In the genomic region with DNA sequence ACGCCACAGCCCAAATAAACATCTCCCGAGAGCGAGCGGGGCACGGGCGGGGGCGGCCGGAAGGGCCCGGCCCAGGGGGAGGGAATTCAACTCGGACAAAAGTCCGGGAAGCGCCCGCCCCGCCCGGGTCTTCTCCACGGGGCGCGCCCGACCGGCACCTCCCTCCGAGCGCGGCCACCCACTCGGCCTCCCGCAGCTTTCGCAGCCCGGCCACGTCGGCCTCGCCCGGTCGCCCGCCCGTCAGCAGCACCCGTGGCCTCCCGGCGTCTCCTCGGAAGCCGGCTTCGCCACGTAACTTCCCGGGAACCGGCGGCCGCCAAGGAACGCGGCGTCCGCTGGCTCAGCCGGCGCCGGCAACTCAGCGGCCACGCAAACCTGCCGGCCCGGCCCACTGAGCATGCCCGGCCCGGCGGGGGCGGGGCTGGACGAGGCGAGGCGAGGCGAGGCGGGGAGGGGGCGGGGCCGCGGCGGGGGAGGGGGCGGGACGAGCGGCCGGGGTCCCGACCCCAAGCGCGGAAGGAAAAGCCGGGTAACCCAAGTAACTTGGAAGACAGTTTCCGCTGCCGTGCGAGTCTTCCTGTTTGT, we compare ENCODE assay signal across 1 cellular context.
A peak's percentile ranks its signal among the peaks of the same experiment; 100 is the strongest.
TF ChIP-seq lines count a peak whose summit lies in the region.

A gene (minus strand): TSS at position 369 of the 585 bp plus-strand sequence. CDS start 440 bp downstream, outside the sequence.

TF ChIP-seq in K562, 482 proteins besides CTCF, POLR2A, EP300 and RAD21 (continues in another document):
- TF ChIP-seq KDM5B (IDR thresholded peaks at IDR 0.05; ENCODE audit: insufficient replicate concordance, low read depth, low read length) = peak; percentile 96
- TF ChIP-seq ILF3 (IDR thresholded peaks at IDR 0.05; ENCODE audit: borderline replicate concordance) = peak; percentile 88; the same call in 1 of the 2 replicates
- TF ChIP-seq, protein P1, sequence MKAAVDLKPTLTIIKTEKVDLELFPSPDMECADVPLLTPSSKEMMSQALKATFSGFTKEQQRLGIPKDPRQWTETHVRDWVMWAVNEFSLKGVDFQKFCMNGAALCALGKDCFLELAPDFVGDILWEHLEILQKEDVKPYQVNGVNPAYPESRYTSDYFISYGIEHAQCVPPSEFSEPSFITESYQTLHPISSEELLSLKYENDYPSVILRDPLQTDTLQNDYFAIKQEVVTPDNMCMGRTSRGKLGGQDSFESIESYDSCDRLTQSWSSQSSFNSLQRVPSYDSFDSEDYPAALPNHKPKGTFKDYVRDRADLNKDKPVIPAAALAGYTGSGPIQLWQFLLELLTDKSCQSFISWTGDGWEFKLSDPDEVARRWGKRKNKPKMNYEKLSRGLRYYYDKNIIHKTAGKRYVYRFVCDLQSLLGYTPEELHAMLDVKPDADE (conservative IDR thresholded peaks at IDR 0.05; ENCODE audit: control insufficient read depth, low read depth, low read length) = 0 out of 2 replicates have a peak, but pooled peaks have one; percentile 12
- TF ChIP-seq NONO (IDR thresholded peaks at IDR 0.05; ENCODE audit: low read depth in 2 of 2, low read length in 1 of 2) = peak; percentile 23 to 96; a peak in 3 of 4 replicates
- TF ChIP-seq, protein P2, sequence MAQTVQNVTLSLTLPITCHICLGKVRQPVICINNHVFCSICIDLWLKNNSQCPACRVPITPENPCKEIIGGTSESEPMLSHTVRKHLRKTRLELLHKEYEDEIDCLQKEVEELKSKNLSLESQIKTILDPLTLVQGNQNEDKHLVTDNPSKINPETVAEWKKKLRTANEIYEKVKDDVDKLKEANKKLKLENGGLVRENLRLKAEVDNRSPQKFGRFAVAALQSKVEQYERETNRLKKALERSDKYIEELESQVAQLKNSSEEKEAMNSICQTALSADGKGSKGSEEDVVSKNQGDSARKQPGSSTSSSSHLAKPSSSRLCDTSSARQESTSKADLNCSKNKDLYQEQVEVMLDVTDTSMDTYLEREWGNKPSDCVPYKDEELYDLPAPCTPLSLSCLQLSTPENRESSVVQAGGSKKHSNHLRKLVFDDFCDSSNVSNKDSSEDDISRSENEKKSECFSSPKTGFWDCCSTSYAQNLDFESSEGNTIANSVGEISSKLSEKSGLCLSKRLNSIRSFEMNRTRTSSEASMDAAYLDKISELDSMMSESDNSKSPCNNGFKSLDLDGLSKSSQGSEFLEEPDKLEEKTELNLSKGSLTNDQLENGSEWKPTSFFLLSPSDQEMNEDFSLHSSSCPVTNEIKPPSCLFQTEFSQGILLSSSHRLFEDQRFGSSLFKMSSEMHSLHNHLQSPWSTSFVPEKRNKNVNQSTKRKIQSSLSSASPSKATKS (CRISPR knock-in tag; IDR thresholded peaks at IDR 0.05) = no peak
- 0 out of 2 replicates have a peak, but pooled peaks have one; percentile 31 for TF ChIP-seq ZNF263 (CRISPR knock-in tag; IDR thresholded peaks at IDR 0.05; ENCODE audit: borderline replicate concordance)
- no peak for TF ChIP-seq ZNF232 (CRISPR knock-in tag; IDR thresholded peaks at IDR 0.05)
- peak in 1 of 2 experiments; percentile 68; a peak in 1 of 4 replicates for TF ChIP-seq SIN3A (IDR thresholded peaks at IDR 0.05; ENCODE audit: borderline replicate concordance in 2 of 2, control insufficient read depth in 1 of 2, low read depth in 2 of 2, low read length in 2 of 2)
- peak; percentile 15; the same call in 1 of the 2 replicates for TF ChIP-seq ZBTB1 (CRISPR knock-in tag; IDR thresholded peaks at IDR 0.05; ENCODE audit: borderline replicate concordance, low read depth)
- no peak for TF ChIP-seq GTF2A2 (tag; IDR thresholded peaks at IDR 0.05)
- TF ChIP-seq TRIM28 (IDR thresholded peaks at IDR 0.05) = no peak; the same call in 1 of the 2 replicates
- TF ChIP-seq, protein P3, sequence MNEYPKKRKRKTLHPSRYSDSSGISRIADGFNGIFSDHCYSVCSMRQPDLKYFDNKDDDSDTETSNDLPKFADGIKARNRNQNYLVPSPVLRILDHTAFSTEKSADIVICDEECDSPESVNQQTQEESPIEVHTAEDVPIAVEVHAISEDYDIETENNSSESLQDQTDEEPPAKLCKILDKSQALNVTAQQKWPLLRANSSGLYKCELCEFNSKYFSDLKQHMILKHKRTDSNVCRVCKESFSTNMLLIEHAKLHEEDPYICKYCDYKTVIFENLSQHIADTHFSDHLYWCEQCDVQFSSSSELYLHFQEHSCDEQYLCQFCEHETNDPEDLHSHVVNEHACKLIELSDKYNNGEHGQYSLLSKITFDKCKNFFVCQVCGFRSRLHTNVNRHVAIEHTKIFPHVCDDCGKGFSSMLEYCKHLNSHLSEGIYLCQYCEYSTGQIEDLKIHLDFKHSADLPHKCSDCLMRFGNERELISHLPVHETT (CRISPR knock-in tag; conservative IDR thresholded peaks at IDR 0.05 in 1 of 2, IDR thresholded peaks at IDR 0.05 in 1 of 2) = peak in 1 of 2 experiments; percentile 67; a peak in 1 of 4 replicates
- TF ChIP-seq PHF8 (IDR thresholded peaks at IDR 0.05; ENCODE audit: borderline replicate concordance, low read length) = peak; percentile 80; the same call in 1 of the 2 replicates
- TF ChIP-seq POLR2AphosphoS5 (IDR thresholded peaks at IDR 0.05; ENCODE audit: control insufficient read depth, insufficient read depth, low read depth, low read length) = peak; percentile 73
- peak; percentile 21; the same call in 1 of the 2 replicates for TF ChIP-seq EP400 (IDR thresholded peaks at IDR 0.05)
- TF ChIP-seq COPS2 (conservative IDR thresholded peaks at IDR 0.05) = no peak
- TF ChIP-seq SUPT5H (IDR thresholded peaks at IDR 0.05) = peak; percentile 79
- TF ChIP-seq SRF (CRISPR knock-in tag; IDR thresholded peaks at IDR 0.05) = no peak
- TF ChIP-seq, protein P4, sequence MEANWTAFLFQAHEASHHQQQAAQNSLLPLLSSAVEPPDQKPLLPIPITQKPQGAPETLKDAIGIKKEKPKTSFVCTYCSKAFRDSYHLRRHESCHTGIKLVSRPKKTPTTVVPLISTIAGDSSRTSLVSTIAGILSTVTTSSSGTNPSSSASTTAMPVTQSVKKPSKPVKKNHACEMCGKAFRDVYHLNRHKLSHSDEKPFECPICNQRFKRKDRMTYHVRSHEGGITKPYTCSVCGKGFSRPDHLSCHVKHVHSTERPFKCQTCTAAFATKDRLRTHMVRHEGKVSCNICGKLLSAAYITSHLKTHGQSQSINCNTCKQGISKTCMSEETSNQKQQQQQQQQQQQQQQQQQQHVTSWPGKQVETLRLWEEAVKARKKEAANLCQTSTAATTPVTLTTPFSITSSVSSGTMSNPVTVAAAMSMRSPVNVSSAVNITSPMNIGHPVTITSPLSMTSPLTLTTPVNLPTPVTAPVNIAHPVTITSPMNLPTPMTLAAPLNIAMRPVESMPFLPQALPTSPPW (CRISPR knock-in tag; IDR thresholded peaks at IDR 0.05) = peak; percentile 65
- TF ChIP-seq RB1 (IDR thresholded peaks at IDR 0.05; ENCODE audit: low read depth) = peak; percentile 55; the same call in 1 of the 2 replicates
- TF ChIP-seq NR2C2 (CRISPR knock-in tag; IDR thresholded peaks at IDR 0.05) = no peak
- TF ChIP-seq NR2C2 (tag; IDR thresholded peaks at IDR 0.05) = peak; percentile 56
- TF ChIP-seq RBM22 (IDR thresholded peaks at IDR 0.05; ENCODE audit: low read depth, low read length, poor library complexity, severe bottlenecking) = peak; percentile 62
- TF ChIP-seq TAF1 (IDR thresholded peaks at IDR 0.05; ENCODE audit: control insufficient read depth, extremely low read depth, insufficient read depth, low read length, severe bottlenecking) = peak; percentile 65
- peak; percentile 68 for TF ChIP-seq GATAD2B (IDR thresholded peaks at IDR 0.05; ENCODE audit: borderline replicate concordance)
- TF ChIP-seq EGR1 (conservative IDR thresholded peaks at IDR 0.05) = peak; percentile 75
- TF ChIP-seq YY1 (IDR thresholded peaks at IDR 0.05; ENCODE audit: borderline replicate concordance in 1 of 3, control insufficient read depth in 1 of 3, extremely low read depth in 1 of 3, insufficient read depth in 3 of 3, insufficient read length in 1 of 3, insufficient replicate concordance in 2 of 3, low read depth in 1 of 3, low read length in 2 of 3) = peak in 2 of 3 experiments; percentile 36 to 70
- TF ChIP-seq TBP (optimal IDR thresholded peaks at IDR 0.05; ENCODE audit: low read depth, low read length) = peak; percentile 54
- TF ChIP-seq SIN3B (IDR thresholded peaks at IDR 0.05; ENCODE audit: low read depth) = peak; percentile 43; the same call in 1 of the 2 replicates
- TF ChIP-seq GABPA (tag; conservative IDR thresholded peaks at IDR 0.05; ENCODE audit: low read depth) = peak; percentile 76
- no peak for TF ChIP-seq EWSR1 (IDR thresholded peaks at IDR 0.05; ENCODE audit: borderline replicate concordance, low read depth, partially characterized antibody)
- TF ChIP-seq PHB (CRISPR knock-in tag; IDR thresholded peaks at IDR 0.05) = no peak
- TF ChIP-seq, protein P5, sequence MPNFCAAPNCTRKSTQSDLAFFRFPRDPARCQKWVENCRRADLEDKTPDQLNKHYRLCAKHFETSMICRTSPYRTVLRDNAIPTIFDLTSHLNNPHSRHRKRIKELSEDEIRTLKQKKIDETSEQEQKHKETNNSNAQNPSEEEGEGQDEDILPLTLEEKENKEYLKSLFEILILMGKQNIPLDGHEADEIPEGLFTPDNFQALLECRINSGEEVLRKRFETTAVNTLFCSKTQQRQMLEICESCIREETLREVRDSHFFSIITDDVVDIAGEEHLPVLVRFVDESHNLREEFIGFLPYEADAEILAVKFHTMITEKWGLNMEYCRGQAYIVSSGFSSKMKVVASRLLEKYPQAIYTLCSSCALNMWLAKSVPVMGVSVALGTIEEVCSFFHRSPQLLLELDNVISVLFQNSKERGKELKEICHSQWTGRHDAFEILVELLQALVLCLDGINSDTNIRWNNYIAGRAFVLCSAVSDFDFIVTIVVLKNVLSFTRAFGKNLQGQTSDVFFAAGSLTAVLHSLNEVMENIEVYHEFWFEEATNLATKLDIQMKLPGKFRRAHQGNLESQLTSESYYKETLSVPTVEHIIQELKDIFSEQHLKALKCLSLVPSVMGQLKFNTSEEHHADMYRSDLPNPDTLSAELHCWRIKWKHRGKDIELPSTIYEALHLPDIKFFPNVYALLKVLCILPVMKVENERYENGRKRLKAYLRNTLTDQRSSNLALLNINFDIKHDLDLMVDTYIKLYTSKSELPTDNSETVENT (CRISPR knock-in tag; IDR thresholded peaks at IDR 0.05) = peak; percentile 86
- TF ChIP-seq PML (IDR thresholded peaks at IDR 0.05; ENCODE audit: low read length) = peak; percentile 52; the same call in 1 of the 2 replicates
- peak; percentile 58 for TF ChIP-seq HNRNPLL (IDR thresholded peaks at IDR 0.05; ENCODE audit: low read depth, low read length, poor library complexity, severe bottlenecking)
- TF ChIP-seq, protein P6, sequence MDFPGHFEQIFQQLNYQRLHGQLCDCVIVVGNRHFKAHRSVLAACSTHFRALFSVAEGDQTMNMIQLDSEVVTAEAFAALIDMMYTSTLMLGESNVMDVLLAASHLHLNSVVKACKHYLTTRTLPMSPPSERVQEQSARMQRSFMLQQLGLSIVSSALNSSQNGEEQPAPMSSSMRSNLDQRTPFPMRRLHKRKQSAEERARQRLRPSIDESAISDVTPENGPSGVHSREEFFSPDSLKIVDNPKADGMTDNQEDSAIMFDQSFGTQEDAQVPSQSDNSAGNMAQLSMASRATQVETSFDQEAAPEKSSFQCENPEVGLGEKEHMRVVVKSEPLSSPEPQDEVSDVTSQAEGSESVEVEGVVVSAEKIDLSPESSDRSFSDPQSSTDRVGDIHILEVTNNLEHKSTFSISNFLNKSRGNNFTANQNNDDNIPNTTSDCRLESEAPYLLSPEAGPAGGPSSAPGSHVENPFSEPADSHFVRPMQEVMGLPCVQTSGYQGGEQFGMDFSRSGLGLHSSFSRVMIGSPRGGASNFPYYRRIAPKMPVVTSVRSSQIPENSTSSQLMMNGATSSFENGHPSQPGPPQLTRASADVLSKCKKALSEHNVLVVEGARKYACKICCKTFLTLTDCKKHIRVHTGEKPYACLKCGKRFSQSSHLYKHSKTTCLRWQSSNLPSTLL (IDR thresholded peaks at IDR 0.05) = no peak
- TF ChIP-seq POLR2G (IDR thresholded peaks at IDR 0.05; ENCODE audit: low read depth, low read length) = peak; percentile 91
- TF ChIP-seq CXXC5 (CRISPR knock-in tag; IDR thresholded peaks at IDR 0.05) = peak; percentile 75
- TF ChIP-seq, protein P7, sequence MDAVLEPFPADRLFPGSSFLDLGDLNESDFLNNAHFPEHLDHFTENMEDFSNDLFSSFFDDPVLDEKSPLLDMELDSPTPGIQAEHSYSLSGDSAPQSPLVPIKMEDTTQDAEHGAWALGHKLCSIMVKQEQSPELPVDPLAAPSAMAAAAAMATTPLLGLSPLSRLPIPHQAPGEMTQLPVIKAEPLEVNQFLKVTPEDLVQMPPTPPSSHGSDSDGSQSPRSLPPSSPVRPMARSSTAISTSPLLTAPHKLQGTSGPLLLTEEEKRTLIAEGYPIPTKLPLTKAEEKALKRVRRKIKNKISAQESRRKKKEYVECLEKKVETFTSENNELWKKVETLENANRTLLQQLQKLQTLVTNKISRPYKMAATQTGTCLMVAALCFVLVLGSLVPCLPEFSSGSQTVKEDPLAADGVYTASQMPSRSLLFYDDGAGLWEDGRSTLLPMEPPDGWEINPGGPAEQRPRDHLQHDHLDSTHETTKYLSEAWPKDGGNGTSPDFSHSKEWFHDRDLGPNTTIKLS (IDR thresholded peaks at IDR 0.05; ENCODE audit: borderline replicate concordance, low read depth) = peak; percentile 76
- TF ChIP-seq RBBP5 (IDR thresholded peaks at IDR 0.05; ENCODE audit: borderline replicate concordance, insufficient read depth, low read length, poor library complexity, severe bottlenecking) = peak; percentile 24
- peak; percentile 82 to 83 for TF ChIP-seq NRF1 (conservative IDR thresholded peaks at IDR 0.05 in 1 of 2, IDR thresholded peaks at IDR 0.05 in 1 of 2)
- peak; percentile 60 for TF ChIP-seq SAP30 (IDR thresholded peaks at IDR 0.05; ENCODE audit: borderline replicate concordance, insufficient read depth, low read depth, low read length, poor library complexity, severe bottlenecking)
- no peak for TF ChIP-seq ZNF239 (CRISPR knock-in tag; IDR thresholded peaks at IDR 0.05)
- TF ChIP-seq SREBF2 (CRISPR knock-in tag; IDR thresholded peaks at IDR 0.05) = no peak
- TF ChIP-seq, protein P8, sequence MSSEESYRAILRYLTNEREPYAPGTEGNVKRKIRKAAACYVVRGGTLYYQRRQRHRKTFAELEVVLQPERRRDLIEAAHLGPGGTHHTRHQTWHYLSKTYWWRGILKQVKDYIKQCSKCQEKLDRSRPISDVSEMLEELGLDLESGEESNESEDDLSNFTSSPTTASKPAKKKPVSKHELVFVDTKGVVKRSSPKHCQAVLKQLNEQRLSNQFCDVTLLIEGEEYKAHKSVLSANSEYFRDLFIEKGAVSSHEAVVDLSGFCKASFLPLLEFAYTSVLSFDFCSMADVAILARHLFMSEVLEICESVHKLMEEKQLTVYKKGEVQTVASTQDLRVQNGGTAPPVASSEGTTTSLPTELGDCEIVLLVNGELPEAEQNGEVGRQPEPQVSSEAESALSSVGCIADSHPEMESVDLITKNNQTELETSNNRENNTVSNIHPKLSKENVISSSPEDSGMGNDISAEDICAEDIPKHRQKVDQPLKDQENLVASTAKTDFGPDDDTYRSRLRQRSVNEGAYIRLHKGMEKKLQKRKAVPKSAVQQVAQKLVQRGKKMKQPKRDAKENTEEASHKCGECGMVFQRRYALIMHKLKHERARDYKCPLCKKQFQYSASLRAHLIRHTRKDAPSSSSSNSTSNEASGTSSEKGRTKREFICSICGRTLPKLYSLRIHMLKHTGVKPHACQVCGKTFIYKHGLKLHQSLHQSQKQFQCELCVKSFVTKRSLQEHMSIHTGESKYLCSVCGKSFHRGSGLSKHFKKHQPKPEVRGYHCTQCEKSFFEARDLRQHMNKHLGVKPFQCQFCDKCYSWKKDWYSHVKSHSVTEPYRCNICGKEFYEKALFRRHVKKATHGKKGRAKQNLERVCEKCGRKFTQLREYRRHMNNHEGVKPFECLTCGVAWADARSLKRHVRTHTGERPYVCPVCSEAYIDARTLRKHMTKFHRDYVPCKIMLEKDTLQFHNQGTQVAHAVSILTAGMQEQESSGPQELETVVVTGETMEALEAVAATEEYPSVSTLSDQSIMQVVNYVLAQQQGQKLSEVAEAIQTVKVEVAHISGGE (CRISPR knock-in tag; IDR thresholded peaks at IDR 0.05) = peak in 1 of 3 experiments; percentile 88; a peak in 2 of 6 replicates
- TF ChIP-seq SMAD3 (CRISPR knock-in tag; conservative IDR thresholded peaks at IDR 0.05) = no peak
